In genomic region chr4:43932448-43932847, GRCh38 we compare ENCODE assay signal across 20 cellular contexts.
A peak's percentile ranks its signal among the peaks of the same experiment; 100 is the strongest.
DNase-seq lines count a peak whose midpoint lies in the region; TF ChIP-seq lines count a peak whose summit lies in the region.
"Had no signal": no experiment of that assay in that cellular context is flagged by ENCODE, and none has a peak within 500 bp of the region (broad histone marks: within the 10 kb centered on the region; RNA-seq: fewer than 3 reads in every experiment).

No MANE protein-coding gene starts in this region.

- in situ Hi-C loops in GM23248 (cut with MboI) = no loop called here

- H3K9me2 ChIP-seq in GM23248 (ENCODE audit: insufficient read depth) = no peaks in the 10 kb centered on the region

- TF ChIP-seq POLR2A in sigmoid colon (IDR thresholded peaks at IDR 0.05) = no peak

- H3K27ac ChIP-seq in GM23248 (no peak overlapping the region), sigmoid colon (no peak overlapping the region)

- no peaks in the 10 kb centered on the region for H3F3A ChIP-seq in GM23248 (ENCODE audit: insufficient read depth)

- H3K27me3 ChIP-seq in GM23248 (replicated peaks; ENCODE audit: insufficient read depth) (no peaks in the 10 kb centered on the region), H7 (ENCODE audit: control insufficient read depth, insufficient read depth, low read length) (no peaks in the 10 kb centered on the region), sigmoid colon (no peaks in the 10 kb centered on the region)

- H3K36me3 ChIP-seq in GM23248 (ENCODE audit: low read depth) (no peaks in the 10 kb centered on the region), H7 (replicated peaks; ENCODE audit: control insufficient read depth, insufficient read depth, low read length) (no peaks in the 10 kb centered on the region), sigmoid colon (no peaks in the 10 kb centered on the region)

- H3K9me3 ChIP-seq in GM23248 (ENCODE audit: low read depth) (no peaks in the 10 kb centered on the region), sigmoid colon (no peaks in the 10 kb centered on the region)
- H3K9me3 ChIP-seq: Caco-2 had no signal

- DNase-seq in COR-L47 (lab: John Stamatoyannopoulos, UW) (peak; percentile 0), GM23248 (peak; percentile 0), dermis blood vessel endothelial cell (peak; percentile 3), pons (ENCODE audit: low spot score) (peak; percentile 11), H7 (no peak), NCI-H82 treated with DMSO at 0.1 percent for 48 hours (lab: John Stamatoyannopoulos, UW; ENCODE audit: unreplicated experiment) (no peak), sigmoid colon (no peak)
- DNase-seq: C1 segment of cervical spinal cord; Caco-2; CD4-positive, alpha-beta memory T cell; GDM1; GOT3; HCEC 1CT; NCI-H1048; NCI-H1436; NCI-H187 treated with DMSO at 0.1 percent for 48 hours; NCI-H524; NCI-H748 treated with DMSO at 0.1 percent for 48 hours; PC-3 had no signal

- H3K79me2 ChIP-seq in GM23248 (ENCODE audit: insufficient read depth) = no peaks in the 10 kb centered on the region

- H3K4me2 ChIP-seq in GM23248 (ENCODE audit: unreplicated experiment) = no peak overlapping the region

- no peaks in the 10 kb centered on the region for H3K4me1 ChIP-seq in GM23248 (ENCODE audit: insufficient read depth)
- H3K4me1 ChIP-seq in sigmoid colon = no peaks in the 10 kb centered on the region
- H3K4me1 ChIP-seq: Caco-2 had no signal

- no peak for TF ChIP-seq EP300 in sigmoid colon (IDR thresholded peaks at IDR 0.05)

- no peak for TF ChIP-seq CTCF in sigmoid colon (IDR thresholded peaks at IDR 0.05)

- H3K4me3 ChIP-seq in GM23248 (no peak overlapping the region), H7 (ENCODE audit: insufficient read depth, low read depth, low read length) (no peak overlapping the region), sigmoid colon (no peak overlapping the region)
- H3K4me3 ChIP-seq: GM12878 had no signal

- intact Hi-C loops in sigmoid colon (cut with DNase I) = no loop called here

- no peak overlapping the region for H3K9ac ChIP-seq in GM23248

- 34 to 58% methylated on average over 2 of the region's 2 CpGs for WGBS in GM23248 (ENCODE audit: low coverage in 1 of 2, low lambda C conversion rate in 2 of 2, missing lambda C conversion rate in 2 of 2), 2 experiments
- WGBS in sigmoid colon, 2 donors = 84% methylated on average over 2 of the region's 2 CpGs

- no peak overlapping the region for H2AFZ ChIP-seq in GM23248

- no peaks in the 10 kb centered on the region for H4K20me1 ChIP-seq in GM23248 (ENCODE audit: insufficient read depth)

Comparison
In these comparisons a context has a peak if more than half of its experiments do, and no peak if none do; other contexts are left out.
1. DNase-seq: peak in COR-L47 (single experiment), GM23248 (single experiment), dermis blood vessel endothelial cell (single experiment) and pons (single experiment); none in H7 (single experiment), NCI-H82 treated with DMSO at 0.1 percent for 48 hours (single experiment) and sigmoid colon (single experiment).